ENCODE assay signal across 9 cellular contexts in genomic region chr1:208187499-208188041, GRCh38. TPM values are rescaled to one million over a fixed set of nuclear protein-coding genes. Genes with fewer than 3 reads are reported as not detected.
DNase-seq lines count a peak whose midpoint lies in the region; ATAC-seq, FAIRE-seq and TF ChIP-seq lines count a peak whose summit lies in the region.
"Had no signal": no experiment of that assay in that cellular context is flagged by ENCODE, and none has a peak within 500 bp of the region (broad histone marks: within the 10 kb centered on the region; RNA-seq: fewer than 3 reads in every experiment).

No MANE protein-coding gene starts in this region.

- H2AFZ ChIP-seq in MM.1S (ENCODE audit: low read length) = peak overlapping the region; percentile 49

- TF ChIP-seq CTCF in MM.1S (IDR thresholded peaks at IDR 0.05; ENCODE audit: low read length) = peak; percentile 29
- no peak for TF ChIP-seq CTCF in kidney (IDR thresholded peaks at IDR 0.05; ENCODE audit: borderline replicate concordance, extremely low read depth, insufficient read depth)

- no peaks in the 10 kb centered on the region for H3K79me2 ChIP-seq in MM.1S (ENCODE audit: low read length)

- no peaks in the 10 kb centered on the region for H3K9me3 Mint-ChIP-seq in activated CD8-positive, alpha-beta memory T cell treated with anti-CD3 and anti-CD28 coated beads, Interleukin-2, amount 10 ng/mL, durations not matched to agents 7 days and 5 days (ENCODE audit: low read depth)
- H3K9me3 Mint-ChIP-seq: activated T-helper 1 cell treated with anti-CD3 and anti-CD28 coated beads, Interleukin-12 subunit alpha, Interleukin-12 subunit beta, Interleukin-2, Interleukin-4 antibody, amounts not matched to agents 30 ng/mL and 10 ng/mL and 1 ng/mL, durations not matched to agents 14 hours and 24 hours and 36 hours had no signal

- DNase-seq in CD1c-positive myeloid dendritic cell (ENCODE audit: extremely low spot score) (peak; percentile 33), MM.1S (peak; percentile 91), G401 (ENCODE audit: low spot score) (no peak), kidney (no peak), HTR-8/SVneo (ENCODE audit: insufficient read length, low spot score) (no peak)
- no peak for DNase-seq in activated CD8-positive, alpha-beta memory T cell treated with anti-CD3 and anti-CD28 coated beads, Interleukin-2, amount 10 ng/mL, durations not matched to agents 7 days and 5 days

- H3K27ac Mint-ChIP-seq in activated CD8-positive, alpha-beta memory T cell treated with anti-CD3 and anti-CD28 coated beads, Interleukin-2, amount 10 ng/mL, durations not matched to agents 7 days and 5 days = no peak overlapping the region
- H3K27ac Mint-ChIP-seq: activated T-helper 1 cell treated with anti-CD3 and anti-CD28 coated beads, Interleukin-12 subunit alpha, Interleukin-12 subunit beta, Interleukin-2, Interleukin-4 antibody, amounts not matched to agents 30 ng/mL and 10 ng/mL and 1 ng/mL, durations not matched to agents 14 hours and 24 hours and 36 hours had no signal

- ATAC-seq in GM19328 (IDR thresholded peaks at IDR 0.05; ENCODE audit: unreplicated experiment) = peak; percentile 53
- peak; percentile 66 for ATAC-seq in HG02852 (IDR thresholded peaks at IDR 0.05; ENCODE audit: unreplicated experiment)
- ATAC-seq in activated CD8-positive, alpha-beta memory T cell treated with anti-CD3 and anti-CD28 coated beads, Interleukin-2, amount 10 ng/mL, durations not matched to agents 7 days and 5 days = no peak

- no peaks in the 10 kb centered on the region for H3K9me2 ChIP-seq in MM.1S (replicated peaks; ENCODE audit: insufficient read depth, low read length)

- no peaks in the 10 kb centered on the region for H4K20me1 ChIP-seq in MM.1S (ENCODE audit: insufficient read depth, low read length)

- H3K4me3 Mint-ChIP-seq in activated CD8-positive, alpha-beta memory T cell treated with anti-CD3 and anti-CD28 coated beads, Interleukin-2, amount 10 ng/mL, durations not matched to agents 7 days and 5 days = no peak overlapping the region
- H3K4me3 Mint-ChIP-seq: activated T-helper 1 cell treated with anti-CD3 and anti-CD28 coated beads, Interleukin-12 subunit alpha, Interleukin-12 subunit beta, Interleukin-2, Interleukin-4 antibody, amounts not matched to agents 30 ng/mL and 10 ng/mL and 1 ng/mL, durations not matched to agents 14 hours and 24 hours and 36 hours had no signal

- H3K27ac ChIP-seq in MM.1S (ENCODE audit: low read length) (peak overlapping the region; percentile 81), kidney (ENCODE audit: low read depth in 2 of 2, low read length in 2 of 2) (no peak overlapping the region)

- FAIRE-seq in kidney (lab: Jason Lieb, UNC) (no peak), HTR-8/SVneo (lab: Jason Lieb, UNC) (no peak)

- H3K4me1 ChIP-seq in MM.1S (ENCODE audit: low read length) = peaks cover 44% of the 10 kb centered on the region
- peaks cover 0 to 3% of the 10 kb centered on the region in 2 donors for H3K4me1 ChIP-seq in kidney (ENCODE audit: control insufficient read depth in 1 of 2, insufficient read depth in 1 of 2, low read depth in 1 of 2, low read length in 2 of 2)

- H3K27me3 Mint-ChIP-seq in activated CD8-positive, alpha-beta memory T cell treated with anti-CD3 and anti-CD28 coated beads, Interleukin-2, amount 10 ng/mL, durations not matched to agents 7 days and 5 days = peaks cover 24% of the 10 kb centered on the region

- CTCF ChIA-PET in activated CD8-positive, alpha-beta memory T cell treated with anti-CD3 and anti-CD28 coated beads, Interleukin-2, amount 10 ng/mL, durations not matched to agents 7 days and 5 days (lab: Charles Lee) = no interaction called here

- no peaks in the 10 kb centered on the region for H3K36me3 Mint-ChIP-seq in activated CD8-positive, alpha-beta memory T cell treated with anti-CD3 and anti-CD28 coated beads, Interleukin-2, amount 10 ng/mL, durations not matched to agents 7 days and 5 days

- peaks cover 27% of the 10 kb centered on the region for H3F3A ChIP-seq in MM.1S (ENCODE audit: insufficient read depth, low read length)

- in situ Hi-C loops in G401 (cut with HindIII; ENCODE audit: low sequenced_read_pairs) = no loop called here

- intact Hi-C loops in kidney (cut with DNase I) = no loop called here

- H3K27me3 ChIP-seq in MM.1S (replicated peaks; ENCODE audit: insufficient read depth, low read length) = no peaks in the 10 kb centered on the region

- H3K36me3 ChIP-seq in MM.1S (replicated peaks; ENCODE audit: insufficient read depth, low read length) = no peaks in the 10 kb centered on the region
- no peaks in the 10 kb centered on the region for H3K36me3 ChIP-seq in kidney (ENCODE audit: control insufficient read depth in 1 of 2, insufficient read depth in 2 of 2, low read length in 2 of 2)

- H3K4me2 ChIP-seq in MM.1S (ENCODE audit: low read depth, low read length) = peak overlapping the region; percentile 86

- H3K9ac ChIP-seq in MM.1S (ENCODE audit: low read length) (peak overlapping the region; percentile 55), kidney (ENCODE audit: low read length in 2 of 2) (no peak overlapping the region)

- peaks cover 25% of the 10 kb centered on the region for H3K4me1 Mint-ChIP-seq in activated CD8-positive, alpha-beta memory T cell treated with anti-CD3 and anti-CD28 coated beads, Interleukin-2, amount 10 ng/mL, durations not matched to agents 7 days and 5 days

- H3K4me3 ChIP-seq in MM.1S (ENCODE audit: low read length) (peak overlapping the region; percentile 35), kidney (ENCODE audit: low read length in 2 of 2) (no peak overlapping the region)

- H3K9me3 ChIP-seq in MM.1S (replicated peaks; ENCODE audit: insufficient read depth, low read length) = no peaks in the 10 kb centered on the region
- no peaks in the 10 kb centered on the region for H3K9me3 ChIP-seq in kidney (ENCODE audit: control insufficient read depth in 1 of 2, low read length in 2 of 2)

RNA-seq across cellular contexts. Expression of gene PLXNA2, which starts 56.6 kb away (rescaled TPM):
- total RNA-seq in G401 (2014; rRNA removed; shearing (Covaris generic)) = 0.55 and 0.92 TPM in 2 replicates
- total RNA-seq in activated CD8-positive, alpha-beta memory T cell treated with anti-CD3 and anti-CD28 coated beads, Interleukin-2, amount 10 ng/mL, durations not matched to agents 7 days and 5 days = under 1 TPM; 0.15 to 0.26 TPM
- 27.9 TPM for total RNA-seq in kidney
- 2.4 TPM for polyA plus RNA-seq in kidney (ENCODE audit: insufficient read depth, low read depth, low replicate concordance)

Comparison
In these comparisons a context has a peak if more than half of its experiments do, and no peak if none do; other contexts are left out.
1. DNase-seq: peak in CD1c-positive myeloid dendritic cell (single experiment) and MM.1S (single experiment); none in G401 (single experiment), activated CD8-positive, alpha-beta memory T cell treated with anti-CD3 and anti-CD28 coated beads, Interleukin-2, amount 10 ng/mL, durations not matched to agents 7 days and 5 days (single experiment), kidney (single experiment) and HTR-8/SVneo (single experiment).
2. RNA of gene PLXNA2, which starts 56.6 kb away (total RNA-seq): 27.9 TPM in kidney (single experiment); 0.55 to 0.92 TPM in G401 and 0.15 to 0.26 TPM in activated CD8-positive, alpha-beta memory T cell treated with anti-CD3 and anti-CD28 coated beads, Interleukin-2, amount 10 ng/mL, durations not matched to agents 7 days and 5 days; every median in the first group is over 10 times any median in the second.